8 cellular contexts compared by ENCODE assay signal in genomic region chr1:110150330-110151174, GRCh38. TPM values are rescaled to one million over a fixed set of nuclear protein-coding genes. Genes with fewer than 3 reads are reported as not detected.
DNase-seq lines count a peak whose midpoint lies in the region; ATAC-seq, FAIRE-seq and TF ChIP-seq lines count a peak whose summit lies in the region.

Gene SLC6A17, plus strand, starts transcription at chr1:110150494. Its CDS starts 16,436 bp downstream, at chr1:110166930.

- POLR2A ChIA-PET in MCF 10A (lab: Yijun Ruan, JAX), result no interaction called here

- no TSS peak for BruUV-seq in MCF 10A (replicated peaks; lab: Mats Ljungman, UMichigan)

- H3K27me3 Mint-ChIP-seq in MCF 10A (ENCODE audit: insufficient read depth, unreplicated experiment), result peaks cover 32% of the 10 kb centered on the region

- H3K4me3 Mint-ChIP-seq in MCF 10A (ENCODE audit: unreplicated experiment), result no peak within 1 kb of the TSS

- no peaks in the 10 kb centered on the region for H3K9me3 Mint-ChIP-seq in MCF 10A (ENCODE audit: unreplicated experiment)

- H3K27ac Mint-ChIP-seq in MCF 10A (ENCODE audit: low read depth, unreplicated experiment), result no peak within 1 kb of the TSS

- CTCF ChIA-PET in MCF 10A (lab: Yijun Ruan, JAX), result no interaction called here

- FAIRE-seq in GM12891 (lab: Jason Lieb, UNC), result no peak

- ATAC-seq in left lung (peak; percentile 44), left lobe of liver (no peak)

- no peaks in the 10 kb centered on the region for H3K4me1 Mint-ChIP-seq in MCF 10A (ENCODE audit: insufficient read depth, unreplicated experiment)

- peak within 1 kb of the TSS; percentile 51; the same call in 1 of the 2 replicates for H3K9ac ChIP-seq in ES-I3 (ENCODE audit: low read depth, low read length)

- H3K4me3 ChIP-seq in left lung (no peak within 1 kb of the TSS), suprapubic skin (peak within 1 kb of the TSS; percentile 39)

- no peaks in the 10 kb centered on the region for H3K36me3 Mint-ChIP-seq in MCF 10A (ENCODE audit: insufficient read depth, unreplicated experiment)

- WGBS in suprapubic skin, result 0% methylated on average over 18 of the region's 104 CpGs

- TF ChIP-seq POLR2A in suprapubic skin (IDR thresholded peaks at IDR 0.05) (no peak), GM12891 (IDR thresholded peaks at IDR 0.05; ENCODE audit: low read depth, low read length) (no peak)

- no peak for TF ChIP-seq EP300 in suprapubic skin (IDR thresholded peaks at IDR 0.05)

- H3K9me3 ChIP-seq in ES-I3 (ENCODE audit: control insufficient read depth, insufficient read depth, low read length) (no peaks in the 10 kb centered on the region), left lung (no peaks in the 10 kb centered on the region), suprapubic skin (no peaks in the 10 kb centered on the region)

- no peak for TF ChIP-seq CTCF in MCF 10A (IDR thresholded peaks at IDR 0.05; ENCODE audit: unreplicated experiment)
- TF ChIP-seq CTCF in left lung (IDR thresholded peaks at IDR 0.05), result no peak
- TF ChIP-seq CTCF in suprapubic skin (IDR thresholded peaks at IDR 0.05), result peak in 1 of 2 donors; percentile 11

- no peaks in the 10 kb centered on the region; the same call in 1 of the 2 replicates for H3K36me3 ChIP-seq in ES-I3 (ENCODE audit: insufficient read depth, low read length)
- H3K36me3 ChIP-seq in left lung, result no peaks in the 10 kb centered on the region
- no peaks in the 10 kb centered on the region for H3K36me3 ChIP-seq in suprapubic skin

- H3K4me1 ChIP-seq in ES-I3 (ENCODE audit: insufficient read depth, low read length) (no peaks in the 10 kb centered on the region), left lung (peaks cover 0 to 12% of the 10 kb centered on the region in 2 donors), suprapubic skin (peaks cover 18% of the 10 kb centered on the region)

- intact Hi-C loops in MCF 10A (cut with micrococcal nuclease) (no loop called here), left lung (cut with DNase I) (no loop called here)

- peak; percentile 83 for DNase-seq in NCI-H2227 (lab: John Stamatoyannopoulos, UW; ENCODE audit: unreplicated experiment)
- peak; percentile 26 for DNase-seq in MCF 10A (ENCODE audit: unreplicated experiment)
- no peak for DNase-seq in left lung
- DNase-seq in suprapubic skin (ENCODE audit: low spot score in 2 of 2), result no peak
- DNase-seq in SIG-M5 treated with dmso at 0.1 percent for 504 hours (lab: John Stamatoyannopoulos, UW; ENCODE audit: unreplicated experiment), result no peak
- DNase-seq in GM12891 (ENCODE audit: insufficient read length, low spot score), result no peak
- no peak for DNase-seq in left lobe of liver (ENCODE audit: low spot score)

- no peak within 1 kb of the TSS for H3K27ac ChIP-seq in left lung
- no peak within 1 kb of the TSS for H3K27ac ChIP-seq in suprapubic skin

- H3K27me3 ChIP-seq in left lung, result peaks cover 27 to 85% of the 10 kb centered on the region in 2 donors
- peaks cover 91% of the 10 kb centered on the region for H3K27me3 ChIP-seq in suprapubic skin

TF ChIP-seq in GM12891, 5 proteins besides CTCF, POLR2A, EP300 and RAD21:
- TF ChIP-seq PAX5 (IDR thresholded peaks at IDR 0.05; ENCODE audit: insufficient read depth, low read length, severe bottlenecking) (no peak), POLR2AphosphoS5 (IDR thresholded peaks at IDR 0.05; ENCODE audit: low read depth, low read length) (no peak), SPI1 (IDR thresholded peaks at IDR 0.05; ENCODE audit: low read depth, low read length) (no peak), TAF1 (IDR thresholded peaks at IDR 0.05; ENCODE audit: low read depth, low read length) (no peak), POU2F2 (IDR thresholded peaks at IDR 0.05; ENCODE audit: low read depth, low read length) (no peak)

RNA-seq across cellular contexts. Expression of gene SLC6A17, which starts in this region (rescaled TPM):
- total RNA-seq in MCF 10A (2022) (0.20 TPM in 1 of 2 replicates, not detected in the other), left lung (under 1 TPM in 1 of 2 donors, not detected in 1; 0.03 TPM), suprapubic skin (10 to 100 TPM in 2 of 4 donors, 1 to 10 TPM in 2; 5.2 to 18.6 (median 8.0) TPM), left lobe of liver (not detected)
- polyA plus RNA-seq in GM12891 (2012; ENCODE audit: low read depth, missing spikeins), result not detected

Comparison
In these comparisons a context has a peak if more than half of its experiments do, and no peak if none do; other contexts are left out.
1. Peak in DNase-seq in MCF 10A; RNA of the gene not detected or under 1 TPM.
2. Peak in ATAC-seq in left lung; RNA of the gene not detected or under 1 TPM.